ENCODE assay signal across 29 cellular contexts in the genomic region with DNA sequence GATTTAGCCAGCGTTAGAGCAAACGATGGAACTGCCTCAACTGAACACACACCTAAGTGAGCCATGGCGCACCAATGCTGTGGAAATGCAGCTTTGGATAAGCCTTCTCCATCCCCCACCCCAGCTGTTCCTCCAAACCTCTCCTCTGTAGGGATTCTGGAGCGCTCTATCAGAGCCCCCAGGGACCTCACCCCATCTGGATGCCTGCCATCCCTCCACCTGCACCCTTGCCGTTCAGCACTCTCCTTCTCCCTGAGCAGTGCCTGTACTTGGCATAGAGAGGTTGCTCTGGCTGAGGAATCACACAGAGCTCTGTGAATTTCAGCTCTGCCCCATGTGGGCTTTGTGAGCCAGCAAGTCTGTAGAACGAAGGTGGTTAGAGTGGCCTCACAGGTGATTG. TPM values are rescaled to one million over a fixed set of nuclear protein-coding genes. Genes with fewer than 3 reads are reported as not detected.
DNase-seq lines count a peak whose midpoint lies in the region; TF ChIP-seq lines count a peak whose summit lies in the region.
"Had no signal": no experiment of that assay in that cellular context is flagged by ENCODE, and none has a peak within 500 bp of the region (broad histone marks: within the 10 kb centered on the region; RNA-seq: fewer than 3 reads in every experiment).

No MANE protein-coding gene starts in this region.

- no peaks in the 10 kb centered on the region for H3K27me3 Mint-ChIP-seq in activated CD4-positive, alpha-beta T cell treated with anti-CD3 and anti-CD28 coated beads, Interleukin-2, amount 10 ng/mL, durations not matched to agents 24 days and 14 days
- H3K27me3 Mint-ChIP-seq: activated T-cell treated with anti-CD3 and anti-CD28 coated beads, Interleukin-2, amount 50 U/mL, for 24 hours; CD8-positive, alpha-beta memory T cell; stimulated activated naive CD8-positive, alpha-beta T cell treated with anti-CD3 and anti-CD28 coated beads, Interleukin-15, Interleukin-2, amounts not matched to agents 100 ng/mL and 50 ng/mL, for 24 hours had no signal

- H3K27me3 ChIP-seq in WERI-Rb-1 (ENCODE audit: insufficient read depth, low read depth, severe bottlenecking), result no peaks in the 10 kb centered on the region
- no peaks in the 10 kb centered on the region for H3K27me3 ChIP-seq in neutrophil
- H3K27me3 ChIP-seq: esophagus squamous epithelium, Peyer's patch had no signal

- peak overlapping the region; percentile 23 for H3K27ac Mint-ChIP-seq in activated CD4-positive, alpha-beta T cell treated with anti-CD3 and anti-CD28 coated beads, Interleukin-2, amount 10 ng/mL, durations not matched to agents 24 days and 14 days
- H3K27ac Mint-ChIP-seq: endodermal cell; stimulated activated naive CD8-positive, alpha-beta T cell treated with anti-CD3 and anti-CD28 coated beads, Interleukin-15, Interleukin-2, amounts not matched to agents 100 ng/mL and 50 ng/mL, for 24 hours had no signal

- intact Hi-C loops in activated CD4-positive, alpha-beta T cell treated with anti-CD3 and anti-CD28 coated beads, Interleukin-2, amount 10 ng/mL, durations not matched to agents 24 days and 14 days (cut with micrococcal nuclease), result no loop called here

- no peaks in the 10 kb centered on the region for H3K9me3 Mint-ChIP-seq in activated CD4-positive, alpha-beta T cell treated with anti-CD3 and anti-CD28 coated beads, Interleukin-2, amount 10 ng/mL, durations not matched to agents 24 days and 14 days
- H3K9me3 Mint-ChIP-seq: activated T-cell treated with anti-CD3 and anti-CD28 coated beads, Interleukin-2, amount 50 U/mL, for 24 hours; CD8-positive, alpha-beta memory T cell; endodermal cell; stimulated activated naive CD8-positive, alpha-beta T cell treated with anti-CD3 and anti-CD28 coated beads, Interleukin-15, Interleukin-2, amounts not matched to agents 100 ng/mL and 50 ng/mL, for 24 hours had no signal

- TF ChIP-seq CTCF in WERI-Rb-1 (IDR thresholded peaks at IDR 0.05; ENCODE audit: low read depth, low read length), result no peak
- TF ChIP-seq CTCF in neutrophil (IDR thresholded peaks at IDR 0.05), result no peak

- H3K4me1 Mint-ChIP-seq in activated CD4-positive, alpha-beta T cell treated with anti-CD3 and anti-CD28 coated beads, Interleukin-2, amount 10 ng/mL, durations not matched to agents 24 days and 14 days, result peaks cover 19% of the 10 kb centered on the region
- H3K4me1 Mint-ChIP-seq: endodermal cell had no signal

- no peak overlapping the region for H3K4me3 ChIP-seq in WERI-Rb-1 (ENCODE audit: low read depth, low read length)
- H3K4me3 ChIP-seq in neutrophil (ENCODE audit: low read depth in 1 of 2, low read length in 1 of 2), result no peak overlapping the region
- H3K4me3 ChIP-seq: esophagus squamous epithelium, Peyer's patch, psoas muscle had no signal

- no peaks in the 10 kb centered on the region for H3K36me3 ChIP-seq in WERI-Rb-1
- peaks cover 68% of the 10 kb centered on the region for H3K36me3 ChIP-seq in neutrophil

- peaks cover 10 to 14% of the 10 kb centered on the region in 2 experiments for H3K4me1 ChIP-seq in neutrophil (ENCODE audit: control insufficient read depth in 1 of 2, insufficient read depth in 1 of 2, low read depth in 1 of 2, low read length in 1 of 2)
- H3K4me1 ChIP-seq: Peyer's patch, psoas muscle had no signal

- H3K9me3 ChIP-seq in WERI-Rb-1 (ENCODE audit: severe bottlenecking) (no peaks in the 10 kb centered on the region), neutrophil (no peaks in the 10 kb centered on the region)
- H3K9me3 ChIP-seq: esophagus squamous epithelium, Peyer's patch, psoas muscle had no signal

- no peak for DNase-seq in activated CD4-positive, alpha-beta T cell treated with anti-CD3 and anti-CD28 coated beads, Interleukin-2, amount 10 ng/mL, durations not matched to agents 24 days and 14 days
- DNase-seq in activated CD4-positive, alpha-beta T cell treated with anti-CD3 and anti-CD28 coated beads for 48 hours, result no peak
- peak; percentile 62 for DNase-seq in D341Med (ENCODE audit: low spot score)
- peak; percentile 33 for DNase-seq in WERI-Rb-1
- DNase-seq in RKO (ENCODE audit: low spot score), result no peak
- DNase-seq in nucleus accumbens (lab: John Stamatoyannopoulos, UW), result no peak
- DNase-seq in NK-92 (lab: John Stamatoyannopoulos, UW; ENCODE audit: unreplicated experiment), result no peak
- DNase-seq: activated T-cell treated with anti-CD3 and anti-CD28 coated beads, Interleukin-2, amount 50 U/mL, for 24 hours; aorta; CD8-positive, alpha-beta memory T cell; cortex of kidney; endodermal cell; esophagus squamous epithelium; foreskin melanocyte; GOT3; mammary epithelial cell; NCI-H1417; NCI-H2107; NCI-H510A; psoas muscle; SIG-M5; stimulated activated CD4-positive, alpha-beta T cell treated with anti-CD3 and anti-CD28 coated beads, Interleukin-15, amount 100 ng/mL, for 24 hours; SW 1271 had no signal

- H3K4me3 Mint-ChIP-seq in activated CD4-positive, alpha-beta T cell treated with anti-CD3 and anti-CD28 coated beads, Interleukin-2, amount 10 ng/mL, durations not matched to agents 24 days and 14 days, result peak overlapping the region; percentile 55
- H3K4me3 Mint-ChIP-seq: activated T-cell treated with anti-CD3 and anti-CD28 coated beads, Interleukin-2, amount 50 U/mL, for 24 hours; CD8-positive, alpha-beta memory T cell; endodermal cell; stimulated activated naive CD8-positive, alpha-beta T cell treated with anti-CD3 and anti-CD28 coated beads, Interleukin-15, Interleukin-2, amounts not matched to agents 100 ng/mL and 50 ng/mL, for 24 hours had no signal

- H3K36me3 Mint-ChIP-seq in activated CD4-positive, alpha-beta T cell treated with anti-CD3 and anti-CD28 coated beads, Interleukin-2, amount 10 ng/mL, durations not matched to agents 24 days and 14 days (ENCODE audit: low read depth), result peaks cover 43% of the 10 kb centered on the region

- H3K27ac ChIP-seq in WERI-Rb-1 (no peak overlapping the region), neutrophil (peak overlapping the region; percentile 19)
- H3K27ac ChIP-seq: esophagus squamous epithelium, HL-60, Peyer's patch, psoas muscle had no signal

RNA-seq across cellular contexts. Expression of gene INHBB, which starts 42.8 kb away (rescaled TPM):
- not detected in 2 replicates for total RNA-seq in activated CD4-positive, alpha-beta T cell treated with anti-CD3 and anti-CD28 coated beads, Interleukin-2, amount 10 ng/mL, durations not matched to agents 24 days and 14 days
- total RNA-seq: activated CD8-positive, alpha-beta memory T cell treated with anti-CD3 and anti-CD28 coated beads for 36 hours; CD8-positive, alpha-beta memory T cell; endodermal cell; G401 had no signal

RNA-seq across cellular contexts. Expression of gene RALB, which starts 50.5 kb away (rescaled TPM):
- 72.1 and 80.0 TPM in 2 replicates for total RNA-seq in activated CD4-positive, alpha-beta T cell treated with anti-CD3 and anti-CD28 coated beads, Interleukin-2, amount 10 ng/mL, durations not matched to agents 24 days and 14 days

Comparison
In these comparisons a context has a peak if more than half of its experiments do, and no peak if none do; other contexts are left out.
1. DNase-seq: peak in D341Med (single experiment) and WERI-Rb-1 (single experiment); none in activated CD4-positive, alpha-beta T cell treated with anti-CD3 and anti-CD28 coated beads, Interleukin-2, amount 10 ng/mL, durations not matched to agents 24 days and 14 days (single experiment), activated CD4-positive, alpha-beta T cell treated with anti-CD3 and anti-CD28 coated beads for 48 hours (single experiment), RKO (single experiment), nucleus accumbens (0 of 56) and NK-92 (single experiment).